In genomic region chr19:19485161-19485997, GRCh38 we compare ENCODE assay signal across 12 cellular contexts. TPM values are rescaled to one million over a fixed set of nuclear protein-coding genes. Genes with fewer than 3 reads are reported as not detected.
DNase-seq lines count a peak whose midpoint lies in the region; ATAC-seq and TF ChIP-seq lines count a peak whose summit lies in the region.
"Had no signal": no experiment of that assay in that cellular context is flagged by ENCODE, and none has a peak within 500 bp of the region (broad histone marks: within the 10 kb centered on the region; RNA-seq: fewer than 3 reads in every experiment).

No MANE protein-coding gene starts in this region.

- TF ChIP-seq CTCF in CD14-positive monocyte (IDR thresholded peaks at IDR 0.05): no peak
- no peak for TF ChIP-seq CTCF in cardiac fibroblast (IDR thresholded peaks at IDR 0.05; ENCODE audit: low read depth, low read length)

- H3K4me3 ChIP-seq in HUES6 (ENCODE audit: low read depth, low read length) (no peak overlapping the region), cardiac fibroblast (replicated peaks in 1 of 2; ENCODE audit: low read depth in 2 of 2, low read length in 2 of 2) (no peak overlapping the region), mesodermal cell (ENCODE audit: extremely low read depth, insufficient read depth, low read length, poor library complexity, severe bottlenecking) (no peak overlapping the region)
- H3K4me3 ChIP-seq: testis had no signal

- H3K4me1 Mint-ChIP-seq in CD14-positive monocyte: peaks cover 36% of the 10 kb centered on the region

- H3K27me3 ChIP-seq in HUES6 (ENCODE audit: control insufficient read depth, insufficient read depth, low read length): no peaks in the 10 kb centered on the region
- H3K27me3 ChIP-seq: testis had no signal

- no peaks in the 10 kb centered on the region for H3K9me3 Mint-ChIP-seq in CD14-positive monocyte

- no peak overlapping the region for H3K4me3 Mint-ChIP-seq in CD14-positive monocyte

- intact Hi-C loops in CD14-positive monocyte (cut with micrococcal nuclease): loop anchor here in 1 of 2 donors (5.0 kb wide), 1 partner anchor 78 kb away; the partner anchor contains the start of gene GATAD2A

- H3K9me3 ChIP-seq in HUES6 (ENCODE audit: control insufficient read depth, insufficient read depth, low read depth, low read length) (no peaks in the 10 kb centered on the region), mesodermal cell (ENCODE audit: control insufficient read depth, low read length) (no peaks in the 10 kb centered on the region)
- H3K9me3 ChIP-seq: testis had no signal

- H3K27ac Mint-ChIP-seq in CD14-positive monocyte: peak overlapping the region in 4 of 7 donors; percentile 51 to 75 (median 65)

- WGBS in mesodermal cell (ENCODE audit: insufficient coverage in 2 of 2), 2 experiments: 93 to 95% methylated on average over 12 to 15 of the region's 15 CpGs

- H3K36me3 ChIP-seq in HUES6 (ENCODE audit: control insufficient read depth, insufficient read depth, low read length): peaks cover 20% of the 10 kb centered on the region
- H3K36me3 ChIP-seq in mesodermal cell (ENCODE audit: control insufficient read depth, insufficient read depth, low read length): peaks cover 55% of the 10 kb centered on the region

- H3K36me3 Mint-ChIP-seq in CD14-positive monocyte: peaks cover 19 to 48% of the 10 kb centered on the region in 2 donors

- peaks cover 0 to 4% (median 1%) of the 10 kb centered on the region in 3 donors for H3K27me3 Mint-ChIP-seq in CD14-positive monocyte (ENCODE audit: low read depth in 3 of 3)

- H3K27ac ChIP-seq in HUES6 (ENCODE audit: low read depth, low read length) (peak overlapping the region; percentile 50; the same call in 1 of the 2 replicates), mesodermal cell (ENCODE audit: low read depth, low read length, severe bottlenecking) (peak overlapping the region; percentile 84)
- H3K27ac ChIP-seq: testis had no signal

- DNase-seq in CD14-positive monocyte (ENCODE audit: low spot score): no peak
- peak; percentile 45 to 65 for DNase-seq in cardiac fibroblast (ENCODE audit: low read depth in 2 of 2)
- no peak for DNase-seq in NCI-H748 (lab: John Stamatoyannopoulos, UW; ENCODE audit: unreplicated experiment)
- no peak for DNase-seq in NCI-H1930 (lab: John Stamatoyannopoulos, UW)
- no peak for DNase-seq in cortex of kidney (lab: John Stamatoyannopoulos, UW)
- DNase-seq: activated CD4-positive, CD25-positive, alpha-beta regulatory T cell; caudate nucleus; NCI-H345; testis had no signal

- no peak for ATAC-seq in GM18498 (IDR thresholded peaks at IDR 0.05; ENCODE audit: unreplicated experiment)

- peaks cover 58% of the 10 kb centered on the region for H3K4me1 ChIP-seq in HUES6 (ENCODE audit: control insufficient read depth, insufficient read depth, low read length)
- H3K4me1 ChIP-seq in mesodermal cell (ENCODE audit: control insufficient read depth, insufficient read depth, low read length, poor library complexity, severe bottlenecking): peaks cover 57% of the 10 kb centered on the region

- peak overlapping the region; percentile 13 for H3K9ac ChIP-seq in HUES6 (ENCODE audit: low read length)

RNA-seq across cellular contexts. Expression of gene TSSK6, which starts 30.0 kb away (rescaled TPM):
- polyA plus RNA-seq in CD14-positive monocyte: under 1 TPM in 1 of 2 donors, not detected in 1; 0.27 TPM
- polyA plus RNA-seq in mesodermal cell (2013, experiment 1 of 2): 2.1 TPM
- 1.6 TPM for polyA plus RNA-seq in mesodermal cell (2013, experiment 2 of 2)

RNA-seq across cellular contexts. Expression of gene NDUFA13, which starts 30.6 kb away (rescaled TPM):
- polyA plus RNA-seq in CD14-positive monocyte: 100 to 1,000 TPM; 361 to 433 TPM
- 205 TPM for polyA plus RNA-seq in mesodermal cell (2013, experiment 1 of 2)
- polyA plus RNA-seq in mesodermal cell (2013, experiment 2 of 2): 173 TPM

RNA-seq across cellular contexts. Expression of gene YJEFN3, which starts 43.3 kb away (rescaled TPM):
- not detected for polyA plus RNA-seq in CD14-positive monocyte
- 8.5 TPM for polyA plus RNA-seq in mesodermal cell (2013, experiment 1 of 2)
- 7.5 TPM for polyA plus RNA-seq in mesodermal cell (2013, experiment 2 of 2)

RNA-seq across cellular contexts. Expression of gene CILP2, which starts 52.7 kb away (rescaled TPM):
- not detected for polyA plus RNA-seq in CD14-positive monocyte
- 3.4 TPM for polyA plus RNA-seq in mesodermal cell (2013, experiment 1 of 2)
- polyA plus RNA-seq in mesodermal cell (2013, experiment 2 of 2): 2.0 TPM

Comparison
In these comparisons a context has a peak if more than half of its experiments do, and no peak if none do; other contexts are left out.
1. DNase-seq: peak in cardiac fibroblast (2 of 2); none in CD14-positive monocyte (single experiment), NCI-H748 (single experiment), NCI-H1930 (0 of 2) and cortex of kidney (single experiment).